In the genomic region with DNA sequence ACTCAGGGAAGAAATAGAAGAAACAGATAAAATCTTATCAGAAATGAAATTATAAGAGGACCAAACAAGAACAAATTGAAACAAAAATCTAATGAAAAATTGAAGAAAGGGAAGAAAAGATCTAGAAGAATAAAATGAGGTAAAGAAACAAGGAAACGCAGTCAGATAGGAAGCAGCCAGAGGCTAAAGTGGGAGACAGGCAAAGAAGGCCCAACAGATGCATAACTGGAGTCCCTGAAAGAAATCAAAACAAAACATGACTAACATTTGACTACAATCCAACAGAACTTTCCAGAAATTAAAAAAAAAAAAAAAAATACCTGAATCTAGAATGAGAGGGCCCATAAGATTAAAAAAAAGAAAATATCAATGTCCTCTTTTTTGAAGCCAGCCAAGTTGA, we compare ENCODE assay signal across 19 cellular contexts.
DNase-seq lines count a peak whose midpoint lies in the region; ATAC-seq, FAIRE-seq and TF ChIP-seq lines count a peak whose summit lies in the region.
"Had no signal": no experiment of that assay in that cellular context is flagged by ENCODE, and none has a peak within 500 bp of the region (broad histone marks: within the 10 kb centered on the region; RNA-seq: fewer than 3 reads in every experiment).

No MANE protein-coding gene starts in this region.

- H2AFZ ChIP-seq in astrocyte (ENCODE audit: low read depth, low read length): no peak overlapping the region

- CTCF ChIA-PET in activated CD4-positive, alpha-beta memory T cell treated with anti-CD3 and anti-CD28 coated beads for 36 hours (lab: Charles Lee): no interaction called here
- CTCF ChIA-PET in activated CD4-positive, alpha-beta T cell treated with anti-CD3 and anti-CD28 coated beads, Interleukin-2, amount 10 ng/mL, durations not matched to agents 7 days and 5 days (lab: Charles Lee): no interaction called here

- POLR2A ChIA-PET in activated CD4-positive, alpha-beta memory T cell treated with anti-CD3 and anti-CD28 coated beads for 36 hours (lab: Charles Lee): no interaction called here
- POLR2A ChIA-PET in activated CD4-positive, alpha-beta T cell treated with anti-CD3 and anti-CD28 coated beads, Interleukin-2, amount 10 ng/mL, durations not matched to agents 7 days and 5 days (lab: Charles Lee): no interaction called here

- H3K9me3 Mint-ChIP-seq in astrocyte (ENCODE audit: unreplicated experiment): peaks cover 9% of the 10 kb centered on the region
- H3K9me3 Mint-ChIP-seq in activated CD4-positive, alpha-beta memory T cell treated with anti-CD3 and anti-CD28 coated beads for 36 hours: peaks cover 26% of the 10 kb centered on the region
- H3K9me3 Mint-ChIP-seq in activated CD4-positive, alpha-beta T cell treated with anti-CD3 and anti-CD28 coated beads, Interleukin-2, amount 10 ng/mL, durations not matched to agents 7 days and 5 days: peaks cover 25% of the 10 kb centered on the region

- H3K36me3 Mint-ChIP-seq in astrocyte (ENCODE audit: low read depth, unreplicated experiment): peaks cover 49% of the 10 kb centered on the region
- peaks cover 15% of the 10 kb centered on the region for H3K36me3 Mint-ChIP-seq in activated CD4-positive, alpha-beta memory T cell treated with anti-CD3 and anti-CD28 coated beads for 36 hours
- H3K36me3 Mint-ChIP-seq in activated CD4-positive, alpha-beta T cell treated with anti-CD3 and anti-CD28 coated beads, Interleukin-2, amount 10 ng/mL, durations not matched to agents 7 days and 5 days (ENCODE audit: low read depth): peaks cover 7% of the 10 kb centered on the region

- no peaks in the 10 kb centered on the region for H3K27me3 Mint-ChIP-seq in astrocyte (ENCODE audit: low read depth, unreplicated experiment)
- H3K27me3 Mint-ChIP-seq in activated CD4-positive, alpha-beta memory T cell treated with anti-CD3 and anti-CD28 coated beads for 36 hours: no peaks in the 10 kb centered on the region
- H3K27me3 Mint-ChIP-seq in activated CD4-positive, alpha-beta T cell treated with anti-CD3 and anti-CD28 coated beads, Interleukin-2, amount 10 ng/mL, durations not matched to agents 7 days and 5 days: no peaks in the 10 kb centered on the region
- H3K27me3 Mint-ChIP-seq: activated naive CD8-positive, alpha-beta T cell; naive thymus-derived CD4-positive, alpha-beta T cell; stimulated activated naive B cell treated with anti-CD40 and anti-IgM and Interleukin-4, amounts not matched to agents 10 μg/mL and 1 μg/mL and 100 μg/mL, for 72 hours had no signal

- peaks cover 19% of the 10 kb centered on the region for H3K36me3 ChIP-seq in astrocyte (ENCODE audit: insufficient read depth, low read length)

- no peak overlapping the region for H3K4me2 ChIP-seq in astrocyte (ENCODE audit: low read length)

- H3K4me3 Mint-ChIP-seq in astrocyte (ENCODE audit: unreplicated experiment): no peak overlapping the region
- no peak overlapping the region for H3K4me3 Mint-ChIP-seq in activated CD4-positive, alpha-beta memory T cell treated with anti-CD3 and anti-CD28 coated beads for 36 hours
- no peak overlapping the region for H3K4me3 Mint-ChIP-seq in activated CD4-positive, alpha-beta T cell treated with anti-CD3 and anti-CD28 coated beads, Interleukin-2, amount 10 ng/mL, durations not matched to agents 7 days and 5 days
- H3K4me3 Mint-ChIP-seq: activated naive CD8-positive, alpha-beta T cell; naive thymus-derived CD4-positive, alpha-beta T cell; stimulated activated naive B cell treated with anti-CD40 and anti-IgM and Interleukin-4, amounts not matched to agents 10 μg/mL and 1 μg/mL and 100 μg/mL, for 72 hours had no signal

- intact Hi-C loops in activated CD4-positive, alpha-beta memory T cell treated with anti-CD3 and anti-CD28 coated beads for 36 hours (cut with micrococcal nuclease): no loop called here

- H3K79me2 ChIP-seq in astrocyte (ENCODE audit: insufficient read depth, low read length): peaks cover 35% of the 10 kb centered on the region

- H3K27me3 ChIP-seq in astrocyte (ENCODE audit: insufficient read depth, low read length): no peaks in the 10 kb centered on the region
- H3K27me3 ChIP-seq: Peyer's patch, sigmoid colon, tibial nerve had no signal

- H3K27ac ChIP-seq in astrocyte (ENCODE audit: low read depth, low read length) (no peak overlapping the region), epithelial cell of prostate (peak overlapping the region; percentile 78)
- H3K27ac ChIP-seq: Peyer's patch, sigmoid colon had no signal

- H3K9me3 ChIP-seq in astrocyte (ENCODE audit: insufficient read depth, low read depth, low read length): no peaks in the 10 kb centered on the region

- no peak overlapping the region for H3K9ac ChIP-seq in astrocyte (ENCODE audit: low read length)

- no peak overlapping the region for H3K4me3 ChIP-seq in astrocyte (ENCODE audit: insufficient read depth, low read depth, low read length)
- H3K4me3 ChIP-seq: Peyer's patch, sigmoid colon, tibial nerve had no signal

- peaks cover 17% of the 10 kb centered on the region for H3K4me1 ChIP-seq in astrocyte (ENCODE audit: insufficient read depth, low read length)
- H3K4me1 ChIP-seq: Peyer's patch, sigmoid colon had no signal

- in situ Hi-C loops in KBM-7 (cut with MboI; ENCODE audit: low pct_unique_long_range_greater_than_20kb, low sequenced_read_pairs): no loop called here

- peaks cover 20% of the 10 kb centered on the region for H3K4me1 Mint-ChIP-seq in astrocyte (ENCODE audit: low read depth, unreplicated experiment)
- no peaks in the 10 kb centered on the region for H3K4me1 Mint-ChIP-seq in activated CD4-positive, alpha-beta memory T cell treated with anti-CD3 and anti-CD28 coated beads for 36 hours (ENCODE audit: low read depth)
- no peaks in the 10 kb centered on the region for H3K4me1 Mint-ChIP-seq in activated CD4-positive, alpha-beta T cell treated with anti-CD3 and anti-CD28 coated beads, Interleukin-2, amount 10 ng/mL, durations not matched to agents 7 days and 5 days
- H3K4me1 Mint-ChIP-seq: stimulated activated naive B cell treated with anti-CD40 and anti-IgM and Interleukin-4, amounts not matched to agents 10 μg/mL and 1 μg/mL and 100 μg/mL, for 72 hours had no signal

- peaks cover 77% of the 10 kb centered on the region for H4K20me1 ChIP-seq in astrocyte (ENCODE audit: insufficient read depth, low read length)

- no peak for FAIRE-seq in astrocyte (lab: Jason Lieb, UNC)

- TF ChIP-seq CTCF in astrocyte (IDR thresholded peaks at IDR 0.05; ENCODE audit: insufficient read depth, low read depth, low read length): no peak

- ATAC-seq in HG03521 (IDR thresholded peaks at IDR 0.05; ENCODE audit: unreplicated experiment): no peak
- ATAC-seq: activated CD4-positive, CD25-positive, alpha-beta regulatory T cell treated with anti-CD3 and anti-CD28 coated beads, Interleukin-2, amount 50 U/mL, for 24 hours; naive thymus-derived CD4-positive, alpha-beta T cell; SK-N-SH treated with all-trans-retinoic acid at 6 μM for 48 hours; stimulated activated naive B cell treated with anti-CD40 and anti-IgM and Interleukin-4, amounts not matched to agents 10 μg/mL and 1 μg/mL and 100 μg/mL, for 72 hours had no signal

- peak overlapping the region; percentile 91 for H3K27ac Mint-ChIP-seq in astrocyte (ENCODE audit: unreplicated experiment)
- H3K27ac Mint-ChIP-seq in activated CD4-positive, alpha-beta memory T cell treated with anti-CD3 and anti-CD28 coated beads for 36 hours: no peak overlapping the region
- H3K27ac Mint-ChIP-seq in activated CD4-positive, alpha-beta T cell treated with anti-CD3 and anti-CD28 coated beads, Interleukin-2, amount 10 ng/mL, durations not matched to agents 7 days and 5 days: no peak overlapping the region
- H3K27ac Mint-ChIP-seq: activated naive CD8-positive, alpha-beta T cell; stimulated activated naive B cell treated with anti-CD40 and anti-IgM and Interleukin-4, amounts not matched to agents 10 μg/mL and 1 μg/mL and 100 μg/mL, for 72 hours had no signal

- DNase-seq in KBM-7 (peak; percentile 23), astrocyte (ENCODE audit: low read depth) (no peak), epithelial cell of prostate (ENCODE audit: low read depth, low spot score) (no peak), retina (peak; percentile 31)
- no peak for DNase-seq in activated CD8-positive, alpha-beta memory T cell treated with anti-CD3 and anti-CD28 coated beads for 24 hours
- DNase-seq in activated CD4-positive, alpha-beta memory T cell treated with anti-CD3 and anti-CD28 coated beads for 36 hours: no peak
- DNase-seq in activated CD4-positive, alpha-beta T cell treated with anti-CD3 and anti-CD28 coated beads, Interleukin-2, amount 10 ng/mL, durations not matched to agents 7 days and 5 days: no peak
- DNase-seq: AML-193; COR-L47; naive thymus-derived CD4-positive, alpha-beta T cell; Peyer's patch; sigmoid colon; stimulated activated naive B cell treated with anti-CD40 and anti-IgM and Interleukin-4, amounts not matched to agents 10 μg/mL and 1 μg/mL and 100 μg/mL, for 72 hours; T1000 had no signal

Comparison
In these comparisons a context has a peak if more than half of its experiments do, and no peak if none do; other contexts are left out.
1. DNase-seq: peak in KBM-7 (single experiment) and retina (single experiment); none in astrocyte (single experiment), epithelial cell of prostate (single experiment), activated CD8-positive, alpha-beta memory T cell treated with anti-CD3 and anti-CD28 coated beads for 24 hours (single experiment), activated CD4-positive, alpha-beta memory T cell treated with anti-CD3 and anti-CD28 coated beads for 36 hours (single experiment) and activated CD4-positive, alpha-beta T cell treated with anti-CD3 and anti-CD28 coated beads, Interleukin-2, amount 10 ng/mL, durations not matched to agents 7 days and 5 days (single experiment).